1 cellular context compared by ENCODE assay signal in the genomic region with DNA sequence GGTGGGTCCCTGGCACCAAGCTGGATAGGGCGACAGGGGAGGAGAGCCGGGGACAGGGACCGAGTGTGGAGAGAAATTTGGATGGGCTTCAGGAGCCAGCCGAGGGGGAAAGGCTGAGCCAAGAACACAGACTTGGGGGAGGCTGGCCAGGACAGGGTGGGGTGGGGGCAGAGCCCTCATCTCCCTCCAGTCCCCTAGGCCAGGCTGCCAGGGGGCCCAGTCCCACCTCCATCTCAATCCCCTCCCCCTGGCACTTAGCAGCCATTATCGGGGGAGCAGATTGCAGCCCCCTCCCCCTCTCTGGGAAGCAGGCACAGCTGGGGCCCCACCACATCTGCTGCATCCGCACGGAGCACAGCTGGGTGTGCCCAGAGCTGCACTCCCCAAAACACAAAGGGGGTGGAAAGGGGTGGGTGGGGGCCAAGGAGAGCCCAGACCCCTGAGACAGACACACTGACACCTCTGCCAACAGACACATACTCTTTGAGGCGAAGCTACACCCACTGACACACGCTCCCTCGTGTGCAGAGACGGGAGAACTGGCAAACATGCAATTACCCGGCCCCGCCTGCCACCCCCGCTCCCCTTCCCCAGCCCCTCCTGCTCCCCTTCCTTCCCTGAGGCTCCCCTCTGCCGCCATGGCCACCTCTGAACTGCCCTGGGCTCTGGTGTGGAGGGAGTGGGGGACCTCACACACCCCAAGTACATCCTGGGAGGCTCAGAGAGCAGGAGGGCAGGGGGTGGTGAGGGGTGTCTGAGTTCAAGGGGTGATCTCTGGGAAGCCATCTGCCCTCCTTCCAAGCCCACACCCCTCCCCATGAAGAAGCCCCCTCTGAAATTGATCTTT.
TF ChIP-seq lines count a peak whose summit lies in the region.

No MANE protein-coding gene starts in this region.

TF ChIP-seq in HepG2, 621 proteins besides CTCF, POLR2A, EP300 and RAD21:
- no peak for TF ChIP-seq NFRKB (IDR thresholded peaks at IDR 0.05)
- TF ChIP-seq, protein P1, sequence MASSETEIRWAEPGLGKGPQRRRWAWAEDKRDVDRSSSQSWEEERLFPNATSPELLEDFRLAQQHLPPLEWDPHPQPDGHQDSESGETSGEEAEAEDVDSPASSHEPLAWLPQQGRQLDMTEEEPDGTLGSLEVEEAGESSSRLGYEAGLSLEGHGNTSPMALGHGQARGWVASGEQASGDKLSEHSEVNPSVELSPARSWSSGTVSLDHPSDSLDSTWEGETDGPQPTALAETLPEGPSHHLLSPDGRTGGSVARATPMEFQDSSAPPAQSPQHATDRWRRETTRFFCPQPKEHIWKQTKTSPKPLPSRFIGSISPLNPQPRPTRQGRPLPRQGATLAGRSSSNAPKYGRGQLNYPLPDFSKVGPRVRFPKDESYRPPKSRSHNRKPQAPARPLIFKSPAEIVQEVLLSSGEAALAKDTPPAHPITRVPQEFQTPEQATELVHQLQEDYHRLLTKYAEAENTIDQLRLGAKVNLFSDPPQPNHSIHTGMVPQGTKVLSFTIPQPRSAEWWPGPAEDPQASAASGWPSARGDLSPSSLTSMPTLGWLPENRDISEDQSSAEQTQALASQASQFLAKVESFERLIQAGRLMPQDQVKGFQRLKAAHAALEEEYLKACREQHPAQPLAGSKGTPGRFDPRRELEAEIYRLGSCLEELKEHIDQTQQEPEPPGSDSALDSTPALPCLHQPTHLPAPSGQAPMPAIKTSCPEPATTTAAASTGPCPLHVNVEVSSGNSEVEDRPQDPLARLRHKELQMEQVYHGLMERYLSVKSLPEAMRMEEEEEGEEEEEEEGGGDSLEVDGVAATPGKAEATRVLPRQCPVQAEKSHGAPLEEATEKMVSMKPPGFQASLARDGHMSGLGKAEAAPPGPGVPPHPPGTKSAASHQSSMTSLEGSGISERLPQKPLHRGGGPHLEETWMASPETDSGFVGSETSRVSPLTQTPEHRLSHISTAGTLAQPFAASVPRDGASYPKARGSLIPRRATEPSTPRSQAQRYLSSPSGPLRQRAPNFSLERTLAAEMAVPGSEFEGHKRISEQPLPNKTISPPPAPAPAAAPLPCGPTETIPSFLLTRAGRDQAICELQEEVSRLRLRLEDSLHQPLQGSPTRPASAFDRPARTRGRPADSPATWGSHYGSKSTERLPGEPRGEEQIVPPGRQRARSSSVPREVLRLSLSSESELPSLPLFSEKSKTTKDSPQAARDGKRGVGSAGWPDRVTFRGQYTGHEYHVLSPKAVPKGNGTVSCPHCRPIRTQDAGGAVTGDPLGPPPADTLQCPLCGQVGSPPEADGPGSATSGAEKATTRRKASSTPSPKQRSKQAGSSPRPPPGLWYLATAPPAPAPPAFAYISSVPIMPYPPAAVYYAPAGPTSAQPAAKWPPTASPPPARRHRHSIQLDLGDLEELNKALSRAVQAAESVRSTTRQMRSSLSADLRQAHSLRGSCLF (CRISPR knock-in tag; IDR thresholded peaks at IDR 0.05; ENCODE audit: borderline replicate concordance): no peak
- TF ChIP-seq ZNF3 (CRISPR knock-in tag; IDR thresholded peaks at IDR 0.05): no peak
- TF ChIP-seq TBX2 (CRISPR knock-in tag; IDR thresholded peaks at IDR 0.05; ENCODE audit: borderline replicate concordance): peak; percentile 35; the same call in 1 of the 2 replicates
- no peak for TF ChIP-seq ETV5 (CRISPR knock-in tag; IDR thresholded peaks at IDR 0.05; ENCODE audit: borderline replicate concordance)
- no peak for TF ChIP-seq SMYD3 (CRISPR knock-in tag; IDR thresholded peaks at IDR 0.05)
- 0 out of 2 replicates have a peak, but pooled peaks have one; percentile 34 for TF ChIP-seq RXRA (CRISPR knock-in tag; IDR thresholded peaks at IDR 0.05)
- TF ChIP-seq ZNF614 (CRISPR knock-in tag; IDR thresholded peaks at IDR 0.05; ENCODE audit: borderline replicate concordance): no peak
- TF ChIP-seq PRDM10 (CRISPR knock-in tag; IDR thresholded peaks at IDR 0.05; ENCODE audit: low read depth): no peak
- no peak for TF ChIP-seq EZH2 (conservative IDR thresholded peaks at IDR 0.05; ENCODE audit: low read depth, low read length)
- TF ChIP-seq PREB (CRISPR knock-in tag; IDR thresholded peaks at IDR 0.05): no peak
- TF ChIP-seq MZF1 (CRISPR knock-in tag; IDR thresholded peaks at IDR 0.05; ENCODE audit: borderline replicate concordance): no peak
- TF ChIP-seq PAX8 (CRISPR knock-in tag; IDR thresholded peaks at IDR 0.05; ENCODE audit: borderline replicate concordance): 0 out of 2 replicates have a peak, but pooled peaks have one; percentile 9
- TF ChIP-seq SOX6 (IDR thresholded peaks at IDR 0.05): no peak
- 0 out of 2 replicates have a peak, but pooled peaks have one; percentile 2 for TF ChIP-seq SOX6 (CRISPR knock-in tag; IDR thresholded peaks at IDR 0.05)
- no peak for TF ChIP-seq HOXA3 (CRISPR knock-in tag; IDR thresholded peaks at IDR 0.05)
- no peak for TF ChIP-seq ZBTB3 (CRISPR knock-in tag; IDR thresholded peaks at IDR 0.05; ENCODE audit: borderline replicate concordance, low read depth)
TF ChIP-seq in HepG2: peak in this region for 4.
